In genomic region chr20:2770091-2770490, GRCh38 we compare ENCODE assay signal across 21 cellular contexts. TPM values are rescaled to one million over a fixed set of nuclear protein-coding genes. Genes with fewer than 3 reads are reported as not detected.
"Had no signal": no experiment of that assay in that cellular context is flagged by ENCODE, and none has a peak within 500 bp of the region (broad histone marks: within the 10 kb centered on the region; RNA-seq: fewer than 3 reads in every experiment).

No MANE protein-coding gene starts in this region.

RNA-seq across cellular contexts. Expression of gene CPXM1, which starts 30.3 kb away (rescaled TPM):
- total RNA-seq: myocyte had no signal

RNA-seq across cellular contexts. Expression of gene C20orf141, which starts 44.7 kb away (rescaled TPM):
- total RNA-seq: heart left ventricle; kidney epithelial cell; left ventricle myocardium inferior; lower leg skin; lung; mucosa of descending colon; myocyte; naive thymus-derived CD4-positive, alpha-beta T cell; natural killer cell treated with Interleukin-12 subunit alpha and Interleukin-12 subunit beta and Interleukin-15 and Interleukin-18, amount 100 ng/mL, for 72 hours; pancreas; pulmonary artery endothelial cell; renal cortical epithelial cell; right atrium auricular region; right lobe of liver; skeletal muscle tissue; smooth muscle cell; temporal lobe; tibial nerve; upper lobe of right lung had no signal
- polyA plus RNA-seq: heart left ventricle; immature natural killer cell; lung; naive thymus-derived CD4-positive, alpha-beta T cell; neural cell; smooth muscle cell had no signal

RNA-seq across cellular contexts. Expression of gene TMEM239, which starts 46.1 kb away (rescaled TPM):
- total RNA-seq: heart left ventricle; kidney epithelial cell; left ventricle myocardium inferior; lower leg skin; lung; mucosa of descending colon; myocyte; naive thymus-derived CD4-positive, alpha-beta T cell; natural killer cell treated with Interleukin-12 subunit alpha and Interleukin-12 subunit beta and Interleukin-15 and Interleukin-18, amount 100 ng/mL, for 72 hours; pancreas; pulmonary artery endothelial cell; renal cortical epithelial cell; right atrium auricular region; right lobe of liver; skeletal muscle tissue; smooth muscle cell; temporal lobe; tibial nerve; upper lobe of right lung had no signal
- polyA plus RNA-seq: heart left ventricle; immature natural killer cell; lung; naive thymus-derived CD4-positive, alpha-beta T cell; neural cell; pancreas; smooth muscle cell had no signal
